Comparison of ENCODE assay signal across 9 cellular contexts in the genomic region with DNA sequence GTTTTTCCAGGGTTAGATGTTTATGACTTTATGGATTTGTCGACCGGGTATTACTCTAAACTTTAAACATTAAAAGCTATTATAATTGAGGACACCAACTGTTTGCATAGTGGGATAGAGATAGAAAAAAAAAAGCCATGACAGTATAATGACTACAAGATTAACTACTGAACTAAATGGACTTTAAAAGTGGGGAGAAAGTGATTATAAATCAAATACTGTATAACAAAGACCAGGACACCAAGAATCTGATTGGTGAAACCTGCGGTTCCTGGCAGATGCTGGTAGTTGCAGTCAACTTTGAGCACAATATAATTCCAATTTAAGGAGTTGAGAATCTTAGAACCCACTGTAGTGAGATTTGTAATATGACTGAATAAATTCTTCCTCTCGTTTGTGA. TPM values are rescaled to one million over a fixed set of nuclear protein-coding genes. Genes with fewer than 3 reads are reported as not detected.
DNase-seq lines count a peak whose midpoint lies in the region; ATAC-seq, FAIRE-seq and TF ChIP-seq lines count a peak whose summit lies in the region.
"Had no signal": no experiment of that assay in that cellular context is flagged by ENCODE, and none has a peak within 500 bp of the region (broad histone marks: within the 10 kb centered on the region; RNA-seq: fewer than 3 reads in every experiment).

No MANE protein-coding gene starts in this region.

- no peak for TF ChIP-seq POLR2A in HepG2 (IDR thresholded peaks at IDR 0.05; ENCODE audit: insufficient read depth in 1 of 2, low read depth in 2 of 2, low read length in 2 of 2)
- TF ChIP-seq POLR2A in tibial nerve (IDR thresholded peaks at IDR 0.05): no peak

- TF ChIP-seq RAD21 in HepG2 (CRISPR knock-in tag; IDR thresholded peaks at IDR 0.05): no peak

- H3K36me3 Mint-ChIP-seq in activated T-cell treated with anti-CD3 and anti-CD28 coated beads, Interleukin-2, amount 50 U/mL, for 72 hours (ENCODE audit: insufficient read depth in 2 of 2): peaks cover 8 to 10% of the 10 kb centered on the region in 2 donors

- H3K9me3 ChIP-seq in HepG2 (ENCODE audit: low read length) (no peaks in the 10 kb centered on the region), tibial nerve (no peaks in the 10 kb centered on the region)

- peak overlapping the region; percentile 97 for H3K9ac ChIP-seq in HepG2 (ENCODE audit: insufficient read depth, low read depth, low read length)

- no peak for DNase-seq in activated T-cell treated with anti-CD3 and anti-CD28 coated beads, Interleukin-2, amount 50 U/mL, for 72 hours
- no peak for DNase-seq in activated T-cell treated with anti-CD3 and anti-CD28 coated beads, Interleukin-2, amount 50 U/mL, for 1 hour
- DNase-seq in amniotic epithelial cell (ENCODE audit: low read depth): peak; percentile 40
- DNase-seq in HepG2 (ENCODE audit: low spot score): no peak
- DNase-seq in tibial nerve (ENCODE audit: low spot score in 2 of 2): no peak
- DNase-seq in NCI-H226: no peak
- DNase-seq in CD1c-positive myeloid dendritic cell (ENCODE audit: extremely low spot score): no peak
- DNase-seq: anterior cingulate cortex had no signal

- H3K9me3 Mint-ChIP-seq in activated T-cell treated with anti-CD3 and anti-CD28 coated beads, Interleukin-2, amount 50 U/mL, for 72 hours: no peaks in the 10 kb centered on the region

- ATAC-seq in activated T-cell treated with anti-CD3 and anti-CD28 coated beads, Interleukin-2, amount 50 U/mL, for 72 hours (replicated peaks in 1 of 2): no peak
- ATAC-seq in HepG2: no peak
- no peak for ATAC-seq in GM18868 (IDR thresholded peaks at IDR 0.05; ENCODE audit: unreplicated experiment)

- H3K4me1 ChIP-seq in HepG2 (ENCODE audit: insufficient read depth, low read length): peaks cover 57% of the 10 kb centered on the region
- peaks cover 0 to 56% (median 19%) of the 10 kb centered on the region in 4 donors for H3K4me1 ChIP-seq in tibial nerve

- H3K4me1 Mint-ChIP-seq in activated T-cell treated with anti-CD3 and anti-CD28 coated beads, Interleukin-2, amount 50 U/mL, for 72 hours (ENCODE audit: low read depth): peaks cover 47% of the 10 kb centered on the region

- POLR2A ChIA-PET in HepG2 (lab: Yijun Ruan, JAX): interaction anchor here (0.9 to 1.1 kb wide), 3 partner anchors 36 to 62 kb away, joined by 3 read pairs; a partner anchor contains a TSS

- no peak overlapping the region for H2AFZ ChIP-seq in HepG2 (ENCODE audit: low read length)

- H3K4me3 Mint-ChIP-seq in activated T-cell treated with anti-CD3 and anti-CD28 coated beads, Interleukin-2, amount 50 U/mL, for 72 hours: peak overlapping the region; percentile 88 to 96

- H3K27me3 ChIP-seq in HepG2 (ENCODE audit: control insufficient read depth in 1 of 2, insufficient read depth in 2 of 2, low read length in 2 of 2): no peaks in the 10 kb centered on the region; a peak in 1 of 5 replicates
- no peaks in the 10 kb centered on the region for H3K27me3 ChIP-seq in tibial nerve

- H3K27ac Mint-ChIP-seq in activated T-cell treated with anti-CD3 and anti-CD28 coated beads, Interleukin-2, amount 50 U/mL, for 72 hours: peak overlapping the region; percentile 86

- H3K27ac ChIP-seq in HepG2 (ENCODE audit: extremely low read length, insufficient read depth, low read length) (peak overlapping the region; percentile 50), tibial nerve (no peak overlapping the region)

- H3K36me3 ChIP-seq in HepG2 (replicated peaks in 1 of 2; ENCODE audit: control insufficient read depth in 1 of 2, insufficient read depth in 2 of 2, low read length in 2 of 2) (peaks cover 1 to 6% of the 10 kb centered on the region in 2 experiments; a peak in 3 of 5 replicates), tibial nerve (no peaks in the 10 kb centered on the region)

- TF ChIP-seq EP300 in HepG2 (IDR thresholded peaks at IDR 0.05; ENCODE audit: low read depth in 2 of 2, low read length in 2 of 2) (no peak), HepG2 (CRISPR knock-in tag; IDR thresholded peaks at IDR 0.05; ENCODE audit: borderline replicate concordance) (no peak), tibial nerve (IDR thresholded peaks at IDR 0.05) (no peak)

- in situ Hi-C loops in HepG2 (cut with HindIII; ENCODE audit: extremely low pct_ligation_motif_present, low pct_unique_long_range_greater_than_20kb): loop anchor here (5.0 kb wide), 1 partner anchor 33 kb away; no protein-coding TSS in a partner anchor

- intact Hi-C loops in HepG2 (cut with micrococcal nuclease; ENCODE audit: unreplicated experiment): no loop called here

- peaks cover 56% of the 10 kb centered on the region for H4K20me1 ChIP-seq in HepG2 (ENCODE audit: insufficient read depth, low read length)

- WGBS in HepG2 (ENCODE audit: low lambda C conversion rate): 2% methylated on average over 4 of the region's 4 CpGs
- 8 to 13% methylated on average over 4 of the region's 4 CpGs for WGBS in tibial nerve, 2 donors

- FAIRE-seq in HepG2 (lab: Jason Lieb, UNC): no peak

- CTCF ChIA-PET in HepG2 (lab: Yijun Ruan, JAX; ENCODE audit: low intra/inter-chr PET ratio, low total read pairs): no interaction called here

- H3K79me2 ChIP-seq in HepG2 (ENCODE audit: insufficient read depth, low read length): peaks cover 73% of the 10 kb centered on the region

- TSS peak; percentile 52 for BruUV-seq in HepG2 (replicated peaks; lab: Mats Ljungman, UMichigan)

- peak overlapping the region; percentile 88 for H3K4me2 ChIP-seq in HepG2 (ENCODE audit: low read depth, low read length)

- no peak for TF ChIP-seq CTCF in HepG2 (CRISPR knock-in tag; IDR thresholded peaks at IDR 0.05)
- no peak for TF ChIP-seq CTCF in tibial nerve (IDR thresholded peaks at IDR 0.05)

- peak overlapping the region; percentile 96 to 100 (median 98) for H3K4me3 ChIP-seq in HepG2 (replicated peaks in 1 of 3; ENCODE audit: insufficient read depth in 1 of 3, low read depth in 2 of 3, low read length in 3 of 3)
- H3K4me3 ChIP-seq in tibial nerve: peak overlapping the region; percentile 0 to 99 (median 47)

- H3K27me3 Mint-ChIP-seq in activated T-cell treated with anti-CD3 and anti-CD28 coated beads, Interleukin-2, amount 50 U/mL, for 72 hours (ENCODE audit: low read depth): no peaks in the 10 kb centered on the region

TF ChIP-seq in HepG2, 621 proteins besides CTCF, POLR2A, EP300 and RAD21:
- TF ChIP-seq WIZ (CRISPR knock-in tag; IDR thresholded peaks at IDR 0.05): no peak

RNA-seq across cellular contexts. Expression of a gene that starts 2.5 kb away (rescaled TPM):
- total RNA-seq in activated T-cell treated with anti-CD3 and anti-CD28 coated beads, Interleukin-2, amount 50 U/mL, for 72 hours: 10 to 100 TPM; 70.4 to 71.5 TPM
- total RNA-seq in HepG2 (2016; rRNA removed; fragmentation: Illumina TruSeq; extraction: Trizol): 60.6 and 75.5 TPM in 2 replicates
- 31.3 and 33.5 TPM in 2 replicates for total RNA-seq in HepG2 (2016; cell fraction: cytosol; rRNA removed; fragmentation: Illumina TruSeq; extraction: Trizol; ENCODE audit: low read depth)
- 61.8 and 67.5 TPM in 2 replicates for total RNA-seq in HepG2 (2016; cell fraction: insoluble cytoplasmic fraction; rRNA removed; fragmentation: Illumina TruSeq; extraction: Trizol)
- 27.3 and 27.5 TPM in 2 replicates for total RNA-seq in HepG2 (2016; cell fraction: membrane; rRNA removed; fragmentation: Illumina TruSeq; extraction: Trizol)
- total RNA-seq in HepG2 (2016; cell fraction: nucleus; rRNA removed; fragmentation: Illumina TruSeq; extraction: Trizol): 33.6 and 40.5 TPM in 2 replicates
- polyA plus RNA-seq in HepG2 (2011; rRNA removed): 35.0 and 37.4 TPM in 2 replicates
- 27.9 and 33.2 TPM in 2 replicates for polyA plus RNA-seq in HepG2 (2011; cell fraction: cytosol; rRNA removed)
- polyA plus RNA-seq in HepG2 (2011; cell fraction: nucleus; rRNA removed): 28.4 and 33.0 TPM in 2 replicates
- polyA plus RNA-seq in HepG2 (2012): 35.2 and 35.3 TPM in 2 replicates
- 1.8 and 2.0 TPM in 2 replicates for polyA plus RNA-seq in HepG2 (2016; cell fraction: cytosol; fragmentation: Illumina TruSeq; extraction: Trizol; ENCODE audit: low read depth)
- polyA plus RNA-seq in HepG2 (2016; cell fraction: insoluble cytoplasmic fraction; fragmentation: Illumina TruSeq; extraction: Trizol; ENCODE audit: low read depth): 51.7 and 54.5 TPM in 2 replicates
- polyA plus RNA-seq in HepG2 (2016; cell fraction: membrane; fragmentation: Illumina TruSeq; extraction: Trizol; ENCODE audit: low read depth): 8.2 and 8.3 TPM in 2 replicates
- polyA plus RNA-seq in HepG2 (2016; cell fraction: nucleus; fragmentation: Illumina TruSeq; extraction: Trizol; ENCODE audit: insufficient read depth, low read depth): 43.1 and 45.5 TPM in 2 replicates
- polyA minus RNA-seq in HepG2 (2011; rRNA and poly(A)+ RNA removed; ENCODE audit: low replicate concordance): 24.4 and 79.1 TPM in 2 replicates
- polyA minus RNA-seq in HepG2 (2011; cell fraction: cytosol; rRNA and poly(A)+ RNA removed): 48.4 and 52.7 TPM in 2 replicates
- 20.6 and 30.0 TPM in 2 replicates for polyA minus RNA-seq in HepG2 (2011; cell fraction: nucleus; rRNA and poly(A)+ RNA removed)
- 10 to 100 TPM; 44.7 to 59.0 (median 51.5) TPM for total RNA-seq in tibial nerve

RNA-seq across cellular contexts. Expression of a gene that starts 47.3 kb away (rescaled TPM):
- total RNA-seq in activated T-cell treated with anti-CD3 and anti-CD28 coated beads, Interleukin-2, amount 50 U/mL, for 72 hours: under 1 TPM in 1 of 2 donors, not detected in 1; 0.58 TPM
- total RNA-seq in HepG2 (2016; rRNA removed; fragmentation: Illumina TruSeq; extraction: Trizol): 11.0 and 15.3 TPM in 2 replicates
- total RNA-seq in HepG2 (2016; cell fraction: cytosol; rRNA removed; fragmentation: Illumina TruSeq; extraction: Trizol; ENCODE audit: low read depth): 11.0 and 11.3 TPM in 2 replicates
- total RNA-seq in HepG2 (2016; cell fraction: insoluble cytoplasmic fraction; rRNA removed; fragmentation: Illumina TruSeq; extraction: Trizol): 8.7 and 17.7 TPM in 2 replicates
- total RNA-seq in HepG2 (2016; cell fraction: membrane; rRNA removed; fragmentation: Illumina TruSeq; extraction: Trizol): 18.9 and 20.5 TPM in 2 replicates
- 17.3 and 19.2 TPM in 2 replicates for total RNA-seq in HepG2 (2016; cell fraction: nucleus; rRNA removed; fragmentation: Illumina TruSeq; extraction: Trizol)
- 9.0 and 12.0 TPM in 2 replicates for polyA plus RNA-seq in HepG2 (2011; rRNA removed)
- 9.9 and 12.9 TPM in 2 replicates for polyA plus RNA-seq in HepG2 (2011; cell fraction: cytosol; rRNA removed)
- 124 and 135 TPM in 2 replicates for polyA plus RNA-seq in HepG2 (2011; cell fraction: nucleus; rRNA removed)
- 9.3 and 10.2 TPM in 2 replicates for polyA plus RNA-seq in HepG2 (2012)
- 9.8 and 11.5 TPM in 2 replicates for polyA plus RNA-seq in HepG2 (2016; cell fraction: cytosol; fragmentation: Illumina TruSeq; extraction: Trizol; ENCODE audit: low read depth)
- polyA plus RNA-seq in HepG2 (2016; cell fraction: insoluble cytoplasmic fraction; fragmentation: Illumina TruSeq; extraction: Trizol; ENCODE audit: low read depth): 8.2 and 11.1 TPM in 2 replicates
- 16.8 and 17.1 TPM in 2 replicates for polyA plus RNA-seq in HepG2 (2016; cell fraction: membrane; fragmentation: Illumina TruSeq; extraction: Trizol; ENCODE audit: low read depth)
- polyA plus RNA-seq in HepG2 (2016; cell fraction: nucleus; fragmentation: Illumina TruSeq; extraction: Trizol; ENCODE audit: insufficient read depth, low read depth): 45.0 and 47.7 TPM in 2 replicates
- 0.07 and 13.9 TPM in 2 replicates for polyA minus RNA-seq in HepG2 (2011; rRNA and poly(A)+ RNA removed; ENCODE audit: low replicate concordance)
- 6.5 and 6.6 TPM in 2 replicates for polyA minus RNA-seq in HepG2 (2011; cell fraction: cytosol; rRNA and poly(A)+ RNA removed)
- 18.9 and 19.3 TPM in 2 replicates for polyA minus RNA-seq in HepG2 (2011; cell fraction: nucleus; rRNA and poly(A)+ RNA removed)
- 1 to 10 TPM in 3 of 4 donors, under 1 TPM in 1; 0.59 to 3.1 (median 1.8) TPM for total RNA-seq in tibial nerve
